Comparison of ENCODE assay signal across 8 cellular contexts in the genomic region with DNA sequence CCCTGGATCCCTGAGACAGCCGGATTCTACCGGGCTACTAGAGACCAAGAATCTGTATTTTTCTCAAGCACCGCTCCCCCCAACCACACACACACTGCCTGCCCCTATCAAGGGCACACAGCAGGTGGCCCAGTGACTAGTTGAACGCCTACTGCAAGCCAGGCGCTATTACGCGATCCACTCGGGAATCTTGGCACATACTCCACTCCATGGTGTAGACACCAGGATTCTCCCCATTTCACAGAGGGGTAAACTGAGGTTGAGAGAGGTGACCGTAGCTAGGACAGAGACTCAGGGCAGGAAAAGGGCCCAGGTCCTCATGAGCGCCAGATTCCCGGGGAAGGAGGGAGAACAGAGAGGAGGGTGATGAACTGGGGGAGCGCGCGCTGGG. TPM values are rescaled to one million over a fixed set of nuclear protein-coding genes. Genes with fewer than 3 reads are reported as not detected.
DNase-seq lines count a peak whose midpoint lies in the region; ATAC-seq and TF ChIP-seq lines count a peak whose summit lies in the region.

No MANE protein-coding gene starts in this region.

- peak overlapping the region; percentile 64 for H3K9ac ChIP-seq in parathyroid adenoma

- H3K27ac ChIP-seq in Peyer's patch (peak overlapping the region; percentile 86 to 92 (median 88)), esophagus squamous epithelium (peak overlapping the region; percentile 89 to 94 (median 91)), parathyroid adenoma (peak overlapping the region; percentile 57)

- intact Hi-C loops in esophagus squamous epithelium (cut with DNase I) = no loop called here

- no peaks in the 10 kb centered on the region for H3K79me2 ChIP-seq in parathyroid adenoma

- ATAC-seq in GM18519 (IDR thresholded peaks at IDR 0.05; ENCODE audit: low FRiP score, unreplicated experiment) = no peak
- no peak for ATAC-seq in GM18861 (IDR thresholded peaks at IDR 0.05; ENCODE audit: unreplicated experiment)

- H3K4me1 ChIP-seq in Peyer's patch (peaks cover 0 to 10% (median 4%) of the 10 kb centered on the region in 4 donors), esophagus squamous epithelium (peaks cover 4 to 25% (median 17%) of the 10 kb centered on the region in 3 donors), parathyroid adenoma (no peaks in the 10 kb centered on the region)

- H2AFZ ChIP-seq in parathyroid adenoma = peak overlapping the region; percentile 98

- DNase-seq in GM12864 (ENCODE audit: low read depth) (no peak), Peyer's patch (no peak), esophagus squamous epithelium (lab: John Stamatoyannopoulos, UW) (no peak), kidney tubule cell (ENCODE audit: low spot score) (no peak), GM03348 (ENCODE audit: low spot score) (no peak)

- H3K9me3 ChIP-seq in Peyer's patch (no peaks in the 10 kb centered on the region), esophagus squamous epithelium (no peaks in the 10 kb centered on the region), parathyroid adenoma (ENCODE audit: control insufficient read depth, low read length) (no peaks in the 10 kb centered on the region)

- WGBS in esophagus squamous epithelium, 2 donors = 20 to 24% methylated on average over 11 to 13 of the region's 14 CpGs

- H3K27me3 ChIP-seq in Peyer's patch (no peaks in the 10 kb centered on the region), esophagus squamous epithelium (no peaks in the 10 kb centered on the region), parathyroid adenoma (ENCODE audit: control insufficient read depth, insufficient read depth, low read length) (no peaks in the 10 kb centered on the region)

- peak overlapping the region; percentile 98 for H3K4me2 ChIP-seq in parathyroid adenoma (ENCODE audit: low read length)

- H3K4me3 ChIP-seq in GM12864 (ENCODE audit: low read depth, low read length) (peak overlapping the region; percentile 97), Peyer's patch (peak overlapping the region; percentile 82 to 99 (median 92)), esophagus squamous epithelium (peak overlapping the region; percentile 89 to 99 (median 99)), parathyroid adenoma (ENCODE audit: low read depth, low read length) (peak overlapping the region; percentile 98)

- TF ChIP-seq POLR2A in Peyer's patch (IDR thresholded peaks at IDR 0.05) = no peak
- TF ChIP-seq POLR2A in esophagus squamous epithelium (IDR thresholded peaks at IDR 0.05) = no peak

- TF ChIP-seq CTCF in GM12864 (IDR thresholded peaks at IDR 0.05; ENCODE audit: low read depth, low read length, missing control alignments) (no peak), Peyer's patch (IDR thresholded peaks at IDR 0.05) (no peak), esophagus squamous epithelium (IDR thresholded peaks at IDR 0.05) (no peak), parathyroid adenoma (IDR thresholded peaks at IDR 0.05) (no peak)

- H3K36me3 ChIP-seq in Peyer's patch (peaks cover 0 to 18% (median 0%) of the 10 kb centered on the region in 3 donors), esophagus squamous epithelium (peaks cover 0 to 18% (median 10%) of the 10 kb centered on the region in 3 donors), parathyroid adenoma (ENCODE audit: control insufficient read depth, insufficient read depth, low read length) (no peaks in the 10 kb centered on the region)

RNA-seq across cellular contexts. Expression of gene SHFL, which starts 0.5 kb away (rescaled TPM):
- total RNA-seq in Peyer's patch (100 to 1,000 TPM in 1 of 4 donors, 10 to 100 TPM in 3; 39.9 to 125 (median 62.7) TPM), esophagus squamous epithelium (10 to 100 TPM in 3 of 4 donors, 1 to 10 TPM in 1; 10.0 to 23.7 (median 14.7) TPM)

RNA-seq across cellular contexts. Expression of gene ANGPTL6, which starts 16.8 kb away (rescaled TPM):
- total RNA-seq in Peyer's patch = 10 to 100 TPM in 1 of 4 donors, 1 to 10 TPM in 3; 1.1 to 19.0 (median 2.5) TPM
- total RNA-seq in esophagus squamous epithelium = under 1 TPM in 1 of 4 donors, not detected in 3; 0.42 TPM

RNA-seq across cellular contexts. Expression of gene PPAN, which starts 20.5 kb away (rescaled TPM):
- 100 to 1,000 TPM in 1 of 4 donors, 10 to 100 TPM in 3; 11.7 to 147 (median 24.7) TPM for total RNA-seq in Peyer's patch
- 10 to 100 TPM; 31.9 to 56.1 (median 39.6) TPM for total RNA-seq in esophagus squamous epithelium

RNA-seq across cellular contexts. Expression of gene P2RY11, which starts 25.9 kb away (rescaled TPM):
- 10 to 100 TPM in 2 of 4 donors, 1 to 10 TPM in 2; 7.0 to 21.5 (median 11.6) TPM for total RNA-seq in Peyer's patch
- 1 to 10 TPM; 2.9 to 9.2 (median 5.8) TPM for total RNA-seq in esophagus squamous epithelium

RNA-seq across cellular contexts. Expression of gene EIF3G, which starts 34.1 kb away (rescaled TPM):
- 100 to 1,000 TPM; 111 to 220 (median 181) TPM for total RNA-seq in Peyer's patch
- 100 to 1,000 TPM; 146 to 253 (median 183) TPM for total RNA-seq in esophagus squamous epithelium
